Comparison of ENCODE assay signal across 8 cellular contexts in genomic region chr17:1395876-1396665, GRCh38. TPM values are rescaled to one million over a fixed set of nuclear protein-coding genes. Genes with fewer than 3 reads are reported as not detected.
DNase-seq lines count a peak whose midpoint lies in the region; ATAC-seq, FAIRE-seq and TF ChIP-seq lines count a peak whose summit lies in the region.
"Not testable (repeated sequence)": the region's sequence is repeated elsewhere in the genome, so short reads cannot be mapped to it uniquely, and the experiment has no call there.

No MANE protein-coding gene starts in this region.

- H3K4me1 ChIP-seq in BLaER1 = peaks cover 75% of the 10 kb centered on the region
- H3K4me1 ChIP-seq in kidney (ENCODE audit: control insufficient read depth in 1 of 2, insufficient read depth in 1 of 2, low read depth in 1 of 2, low read length in 2 of 2) = peaks cover 19 to 43% of the 10 kb centered on the region in 2 donors

- not testable (repeated sequence) for H3K27ac ChIP-seq in BLaER1
- H3K27ac ChIP-seq in kidney (ENCODE audit: low read depth in 2 of 2, low read length in 2 of 2) = peak overlapping the region; percentile 17 to 57

- not testable (repeated sequence) for H3K9me3 Mint-ChIP-seq in activated T-helper 17 cell treated with anti-CD3 and anti-CD28 coated beads, Interleukin-2, amount 50 U/mL, for 72 hours; chondrocyte (ENCODE audit: low read depth); neural crest cell; stimulated activated effector memory CD8-positive, alpha-beta T cell treated with anti-CD3 and anti-CD28 coated beads, Interleukin-12 subunit alpha, Interleukin-12 subunit beta, amount 100 ng/mL, for 72 hours

- peak; percentile 33 for DNase-seq in ELR (ENCODE audit: low read depth)
- peak; percentile 34 for DNase-seq in RKO (ENCODE audit: low spot score)
- DNase-seq in chondrocyte (ENCODE audit: low spot score) = peak; percentile 27
- DNase-seq in kidney; neural crest cell (ENCODE audit: low read depth, low spot score); stimulated activated effector memory CD8-positive, alpha-beta T cell treated with anti-CD3 and anti-CD28 coated beads, Interleukin-12 subunit alpha, Interleukin-12 subunit beta, amount 100 ng/mL, for 72 hours (ENCODE audit: low spot score in 2 of 2): not testable (repeated sequence)

- H3K4me2 ChIP-seq in BLaER1 = peak overlapping the region; percentile 87; the same call in 1 of the 2 replicates

- H3K27me3 Mint-ChIP-seq in activated T-helper 17 cell treated with anti-CD3 and anti-CD28 coated beads, Interleukin-2, amount 50 U/mL, for 72 hours; chondrocyte (ENCODE audit: low read depth); neural crest cell (ENCODE audit: low read depth): not testable (repeated sequence)

- not testable (repeated sequence) for ATAC-seq in activated T-helper 17 cell treated with anti-CD3 and anti-CD28 coated beads, Interleukin-2, amount 50 U/mL, for 72 hours (replicated peaks); stimulated activated effector memory CD8-positive, alpha-beta T cell treated with anti-CD3 and anti-CD28 coated beads, Interleukin-12 subunit alpha, Interleukin-12 subunit beta, amount 100 ng/mL, for 72 hours

- intact Hi-C loops in kidney (cut with DNase I) = not testable (repeated sequence)

- H3K36me3 Mint-ChIP-seq in activated T-helper 17 cell treated with anti-CD3 and anti-CD28 coated beads, Interleukin-2, amount 50 U/mL, for 72 hours (ENCODE audit: low read depth) = peaks cover 89% of the 10 kb centered on the region
- not testable (repeated sequence) for H3K36me3 Mint-ChIP-seq in chondrocyte (ENCODE audit: low read depth)
- H3K36me3 Mint-ChIP-seq in neural crest cell (ENCODE audit: low read depth) = peaks cover 14% of the 10 kb centered on the region
- peaks cover 95% of the 10 kb centered on the region for H3K36me3 Mint-ChIP-seq in stimulated activated effector memory CD8-positive, alpha-beta T cell treated with anti-CD3 and anti-CD28 coated beads, Interleukin-12 subunit alpha, Interleukin-12 subunit beta, amount 100 ng/mL, for 72 hours

- peak overlapping the region; percentile 100 for H3K4me3 Mint-ChIP-seq in activated T-helper 17 cell treated with anti-CD3 and anti-CD28 coated beads, Interleukin-2, amount 50 U/mL, for 72 hours
- not testable (repeated sequence) for H3K4me3 Mint-ChIP-seq in chondrocyte (ENCODE audit: unreplicated experiment)
- H3K4me3 Mint-ChIP-seq in neural crest cell = peak overlapping the region; percentile 100
- H3K4me3 Mint-ChIP-seq in stimulated activated effector memory CD8-positive, alpha-beta T cell treated with anti-CD3 and anti-CD28 coated beads, Interleukin-12 subunit alpha, Interleukin-12 subunit beta, amount 100 ng/mL, for 72 hours = peak overlapping the region; percentile 7

- FAIRE-seq in kidney (lab: Jason Lieb, UNC) = not testable (repeated sequence)

- not testable (repeated sequence) for H3K27ac Mint-ChIP-seq in activated T-helper 17 cell treated with anti-CD3 and anti-CD28 coated beads, Interleukin-2, amount 50 U/mL, for 72 hours; neural crest cell (ENCODE audit: unreplicated experiment)
- peak overlapping the region; percentile 36 for H3K27ac Mint-ChIP-seq in chondrocyte (ENCODE audit: unreplicated experiment)
- H3K27ac Mint-ChIP-seq in stimulated activated effector memory CD8-positive, alpha-beta T cell treated with anti-CD3 and anti-CD28 coated beads, Interleukin-12 subunit alpha, Interleukin-12 subunit beta, amount 100 ng/mL, for 72 hours = peak overlapping the region; percentile 100

- peaks cover 84% of the 10 kb centered on the region for H4K20me1 ChIP-seq in BLaER1

- peaks cover 19% of the 10 kb centered on the region for H3K4me1 Mint-ChIP-seq in activated T-helper 17 cell treated with anti-CD3 and anti-CD28 coated beads, Interleukin-2, amount 50 U/mL, for 72 hours
- H3K4me1 Mint-ChIP-seq in chondrocyte (ENCODE audit: low read depth) = peaks cover 60% of the 10 kb centered on the region
- H3K4me1 Mint-ChIP-seq in neural crest cell = peaks cover 36% of the 10 kb centered on the region
- peaks cover 38% of the 10 kb centered on the region for H3K4me1 Mint-ChIP-seq in stimulated activated effector memory CD8-positive, alpha-beta T cell treated with anti-CD3 and anti-CD28 coated beads, Interleukin-12 subunit alpha, Interleukin-12 subunit beta, amount 100 ng/mL, for 72 hours

- not testable (repeated sequence) for H3K27me3 ChIP-seq in BLaER1

- not testable (repeated sequence) for TF ChIP-seq CTCF in chondrocyte (IDR thresholded peaks at IDR 0.05); kidney (IDR thresholded peaks at IDR 0.05; ENCODE audit: borderline replicate concordance, extremely low read depth, insufficient read depth); neural crest cell (conservative IDR thresholded peaks at IDR 0.05)

- H3K4me3 ChIP-seq in BLaER1 = not testable (repeated sequence)
- H3K4me3 ChIP-seq in kidney (ENCODE audit: low read length in 2 of 2) = peak overlapping the region in 1 of 2 donors; percentile 4

- not testable (repeated sequence) for H3K9me3 ChIP-seq in BLaER1; kidney (ENCODE audit: control insufficient read depth in 1 of 2, low read length in 2 of 2)

- not testable (repeated sequence) for H3K9ac ChIP-seq in BLaER1; kidney (ENCODE audit: low read length in 2 of 2)

- H3K36me3 ChIP-seq in BLaER1 = peaks cover 60% of the 10 kb centered on the region
- not testable (repeated sequence) for H3K36me3 ChIP-seq in kidney (ENCODE audit: control insufficient read depth in 1 of 2, insufficient read depth in 2 of 2, low read length in 2 of 2)

RNA-seq across cellular contexts. Expression of gene YWHAE, which starts 4.0 kb away (rescaled TPM):
- total RNA-seq in activated T-helper 17 cell treated with anti-CD3 and anti-CD28 coated beads, Interleukin-2, amount 50 U/mL, for 72 hours = 100 to 1,000 TPM; 247 to 515 TPM
- total RNA-seq in chondrocyte (362 to 407 TPM (median 372 TPM) in 3 replicates), kidney (495 TPM), neural crest cell (1,231 and 1,295 TPM in 2 replicates)
- 591 TPM for polyA plus RNA-seq in kidney (ENCODE audit: insufficient read depth, low read depth, low replicate concordance)

RNA-seq across cellular contexts. Expression of gene CRK, which starts 60.0 kb away (rescaled TPM):
- total RNA-seq in activated T-helper 17 cell treated with anti-CD3 and anti-CD28 coated beads, Interleukin-2, amount 50 U/mL, for 72 hours = 10 to 100 TPM; 15.5 to 21.6 TPM
- total RNA-seq in chondrocyte (65.8 to 70.4 TPM (median 70.4 TPM) in 3 replicates), kidney (61.3 TPM), neural crest cell (57.5 and 58.5 TPM in 2 replicates)
- 26.8 TPM for polyA plus RNA-seq in kidney (ENCODE audit: insufficient read depth, low read depth, low replicate concordance)
